In the genomic region with DNA sequence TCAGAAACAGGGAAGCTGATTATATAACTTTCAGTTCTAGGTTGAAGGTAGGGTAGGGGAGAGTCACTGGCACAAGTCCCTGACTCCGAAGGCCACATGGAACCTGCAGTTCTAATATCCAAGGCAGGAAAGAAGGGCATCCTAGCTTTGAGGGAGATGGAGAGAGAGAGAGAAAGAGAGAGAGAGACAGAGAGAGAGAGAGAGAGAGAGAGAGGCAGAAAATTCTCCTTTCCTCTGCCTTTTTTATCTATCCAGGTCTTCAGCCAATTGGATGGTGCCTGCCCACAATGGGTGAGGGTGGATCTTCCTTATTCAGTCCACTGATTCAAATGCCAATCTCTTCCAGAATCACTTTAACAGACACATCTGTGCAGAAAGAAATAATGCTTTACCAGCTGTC, we compare ENCODE assay signal across 25 cellular contexts. TPM values are rescaled to one million over a fixed set of nuclear protein-coding genes. Genes with fewer than 3 reads are reported as not detected.
A peak's percentile ranks its signal among the peaks of the same experiment; 100 is the strongest.
DNase-seq lines count a peak whose midpoint lies in the region; ATAC-seq, FAIRE-seq and TF ChIP-seq lines count a peak whose summit lies in the region.
"Had no signal": no experiment of that assay in that cellular context is flagged by ENCODE, and none has a peak within 500 bp of the region (broad histone marks: within the 10 kb centered on the region; RNA-seq: fewer than 3 reads in every experiment).

No MANE protein-coding gene starts in this region.

- H3K79me2 ChIP-seq in OCI-LY3 (ENCODE audit: low read length) = no peaks in the 10 kb centered on the region

- H3K27ac ChIP-seq in HEK293 (ENCODE audit: extremely low read depth, low read depth, low read length) (no peak overlapping the region), OCI-LY3 (ENCODE audit: low read length) (peak overlapping the region; percentile 74; the same call in 1 of the 2 replicates), esophagus muscularis mucosa (replicated peaks in 1 of 4) (no peak overlapping the region)
- H3K27ac ChIP-seq: BLaER1 treated with 17β-estradiol and CSF1 and Interleukin-3, amounts not matched to agents 10 nM and 100 nM; C4-2B had no signal

- intact Hi-C loops in esophagus muscularis mucosa (cut with DNase I) = no loop called here

- no peaks in the 10 kb centered on the region for H3K4me1 ChIP-seq in HEK293 (ENCODE audit: control insufficient read depth, insufficient read depth, low read length)
- H3K4me1 ChIP-seq in OCI-LY3 (ENCODE audit: low read length) = peaks cover 41% of the 10 kb centered on the region
- no peaks in the 10 kb centered on the region for H3K4me1 ChIP-seq in esophagus muscularis mucosa
- H3K4me1 ChIP-seq: BE2C had no signal

- no peak overlapping the region for H2AFZ ChIP-seq in OCI-LY3 (ENCODE audit: low read depth, low read length)

- H3K27me3 ChIP-seq in OCI-LY3 (ENCODE audit: low read depth, low read length) (no peaks in the 10 kb centered on the region), esophagus muscularis mucosa (no peaks in the 10 kb centered on the region)
- H3K27me3 ChIP-seq: BE2C; BLaER1 treated with 17β-estradiol and CSF1 and Interleukin-3, amounts not matched to agents 10 nM and 100 nM had no signal

- POLR2A ChIA-PET in HEK293 (lab: Yijun Ruan, JAX) = no interaction called here

- TF ChIP-seq CTCF in HEK293 (tag by site-specific recombination; IDR thresholded peaks at IDR 0.05) = no peak
- TF ChIP-seq CTCF in OCI-LY3 (IDR thresholded peaks at IDR 0.05; ENCODE audit: low read depth, low read length) = no peak
- TF ChIP-seq CTCF in esophagus muscularis mucosa (IDR thresholded peaks at IDR 0.05) = no peak

- H3K9me3 ChIP-seq in HEK293 (ENCODE audit: control insufficient read depth, insufficient read depth, low read depth, low read length) (no peaks in the 10 kb centered on the region), OCI-LY3 (ENCODE audit: insufficient read depth, low read length) (no peaks in the 10 kb centered on the region), esophagus muscularis mucosa (no peaks in the 10 kb centered on the region)
- H3K9me3 ChIP-seq: BE2C; BLaER1 treated with 17β-estradiol and CSF1 and Interleukin-3, amounts not matched to agents 10 nM and 100 nM had no signal

- H3K4me2 ChIP-seq in OCI-LY3 (ENCODE audit: low read length) = no peak overlapping the region

- no peaks in the 10 kb centered on the region for H4K20me1 ChIP-seq in OCI-LY3 (ENCODE audit: insufficient read depth, low read length)
- H4K20me1 ChIP-seq: BLaER1 treated with 17β-estradiol and CSF1 and Interleukin-3, amounts not matched to agents 10 nM and 100 nM had no signal

- no peak for ATAC-seq in HG02884 (IDR thresholded peaks at IDR 0.05; ENCODE audit: unreplicated experiment)
- ATAC-seq in GM21360 (IDR thresholded peaks at IDR 0.05; ENCODE audit: unreplicated experiment) = no peak
- ATAC-seq: CD8-positive, alpha-beta T cell; GM12878 had no signal

- H3K9ac ChIP-seq in OCI-LY3 (ENCODE audit: low read length) = no peak overlapping the region
- H3K9ac ChIP-seq: BLaER1 treated with 17β-estradiol and CSF1 and Interleukin-3, amounts not matched to agents 10 nM and 100 nM had no signal

- TF ChIP-seq POLR2A in esophagus muscularis mucosa (IDR thresholded peaks at IDR 0.05; ENCODE audit: low read depth) = no peak

- H3K36me3 ChIP-seq in HEK293 (ENCODE audit: control insufficient read depth in 2 of 2, insufficient read depth in 1 of 2, low read length in 2 of 2) = no peaks in the 10 kb centered on the region
- H3K36me3 ChIP-seq in OCI-LY3 (replicated peaks; ENCODE audit: low read depth, low read length) = no peaks in the 10 kb centered on the region
- H3K36me3 ChIP-seq in esophagus muscularis mucosa = peaks cover 0 to 3% (median under 1%) of the 10 kb centered on the region in 4 donors
- H3K36me3 ChIP-seq: BE2C; BLaER1 treated with 17β-estradiol and CSF1 and Interleukin-3, amounts not matched to agents 10 nM and 100 nM had no signal

- no peak for TF ChIP-seq EP300 in esophagus muscularis mucosa (IDR thresholded peaks at IDR 0.05)

- DNase-seq in esophagus muscularis mucosa (ENCODE audit: extremely low spot score) = peak; percentile 42
- DNase-seq in frontal cortex (ENCODE audit: low spot score in 2 of 2) = no peak
- DNase-seq in SIG-M5 (lab: John Stamatoyannopoulos, UW) = no peak
- DNase-seq: 8988T; ACHN; BE2C; CD4-positive, alpha-beta T cell; CD8-positive, alpha-beta T cell; DMS 273 treated with DMSO at 0.1 percent for 48 hours; DMS153; DMS53; DMS79; DND-41; EL; GDM1 had no signal

- FAIRE-seq in frontal cortex (lab: Jason Lieb, UNC) = no peak
- FAIRE-seq: A204.1, GM12878, GM12892, GM18507 had no signal

- H3K4me3 ChIP-seq in HEK293 (ENCODE audit: low read depth, low read length) (no peak overlapping the region), OCI-LY3 (ENCODE audit: low read length) (no peak overlapping the region), esophagus muscularis mucosa (no peak overlapping the region)
- H3K4me3 ChIP-seq: BLaER1 treated with 17β-estradiol and CSF1 and Interleukin-3, amounts not matched to agents 10 nM and 100 nM; GM12878 had no signal

- WGBS in esophagus muscularis mucosa = 86% methylated on average over 1 of the region's 1 CpG

- CTCF ChIA-PET in HEK293 (lab: Yijun Ruan, JAX) = interaction anchor here (0.6 to 2.3 kb wide), 3 partner anchors 10 to 140 kb away, joined by 3 to 8 read pairs (median 3); no protein-coding TSS in a partner anchor

TF ChIP-seq in HEK293, 187 proteins besides CTCF, POLR2A, EP300 and RAD21:
- TF ChIP-seq ZNF548 (tag by site-specific recombination; IDR thresholded peaks at IDR 0.05) (no peak), BCL11B (tag by site-specific recombination; IDR thresholded peaks at IDR 0.05; ENCODE audit: low read depth) (no peak), TRIM28 (IDR thresholded peaks at IDR 0.05; ENCODE audit: borderline replicate concordance, low read length) (no peak), ZFP3 (tag by site-specific recombination; IDR thresholded peaks at IDR 0.05; ENCODE audit: low read depth) (no peak), ZNF596 (tag by site-specific recombination; IDR thresholded peaks at IDR 0.05) (peak; percentile 92)

RNA-seq across cellular contexts. Expression of a gene that starts 35.7 kb away (rescaled TPM):
- 10 to 100 TPM in 2 of 4 donors, 1 to 10 TPM in 2; 8.7 to 17.2 (median 9.6) TPM for total RNA-seq in esophagus muscularis mucosa
- total RNA-seq in frontal cortex = 2.9 TPM

RNA-seq across cellular contexts. Expression of a gene that starts 55.4 kb away (rescaled TPM):
- total RNA-seq in esophagus muscularis mucosa = 1 to 10 TPM; 1.8 to 3.7 (median 2.4) TPM
- 11.0 TPM for total RNA-seq in frontal cortex

RNA-seq across cellular contexts. Expression of a gene that starts 55.9 kb away (rescaled TPM):
- total RNA-seq in esophagus muscularis mucosa (10 to 100 TPM; 43.4 to 50.6 (median 46.4) TPM), frontal cortex (135 TPM)
